ENCODE assay signal across 25 cellular contexts in the genomic region with DNA sequence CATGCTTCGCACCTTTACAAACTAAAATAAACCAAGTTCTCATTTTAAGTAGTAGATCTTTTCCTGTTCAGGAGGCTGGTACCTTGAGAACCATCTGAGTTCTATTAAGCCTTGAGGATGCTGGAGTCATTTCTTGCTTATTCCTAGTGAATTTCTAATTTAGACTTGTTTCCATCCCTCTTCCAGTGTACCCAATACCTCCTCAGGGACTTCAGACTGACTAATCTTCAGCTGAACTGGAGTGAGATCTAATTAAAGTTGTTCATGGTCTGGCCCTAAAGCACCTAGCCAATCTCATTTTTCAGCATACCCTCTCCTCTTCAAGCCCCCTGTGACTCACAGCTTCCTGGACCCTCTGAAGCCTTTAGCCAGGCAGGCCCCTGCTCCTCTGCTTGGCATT.
"Had no signal": no experiment of that assay in that cellular context is flagged by ENCODE, and none has a peak within 500 bp of the region (broad histone marks: within the 10 kb centered on the region; RNA-seq: fewer than 3 reads in every experiment).

No MANE protein-coding gene starts in this region.

- DNase-seq: cerebellar nuclear complex; cortex of kidney; effector memory CD8-positive, alpha-beta T cell; erythroblast; esophagus squamous epithelium; foreskin melanocyte; glutamatergic neuron; heart right ventricle; hippocampal formation; left cardiac atrium; left lung; mesendoderm; right lobe of liver; stimulated activated CD4-positive, alpha-beta T cell treated with anti-CD3 and anti-CD28 coated beads, Interleukin-2, amount 100 ng/mL, for 24 hours; stimulated activated CD4-positive, alpha-beta T cell treated with anti-CD3 and anti-CD28 coated beads, Interleukin-4, amount 100 ng/mL, for 24 hours; transverse colon; upper lobe of right lung; uterus had no signal

- H3K9ac ChIP-seq: neural progenitor cell, parathyroid adenoma had no signal

- H3K4me2 ChIP-seq: neural progenitor cell had no signal

- H3K4me3 ChIP-seq: esophagus squamous epithelium, heart right ventricle, left lung, neural progenitor cell, right lobe of liver, suprapubic skin, transverse colon, upper lobe of right lung, uterus had no signal

- H3K27ac Mint-ChIP-seq: effector memory CD8-positive, alpha-beta T cell; natural killer cell treated with Interleukin-12 subunit alpha and Interleukin-12 subunit beta and Interleukin-15 and Interleukin-18, amount 100 ng/mL, for 72 hours; neural progenitor cell; progenitor cell of endocrine pancreas; stimulated activated memory B cell treated with anti-CD40 and anti-IgM and Interleukin-4, amounts not matched to agents 10 μg/mL and 1 μg/mL and 100 μg/mL, for 72 hours; stimulated activated naive CD8-positive, alpha-beta T cell treated with anti-CD3 and anti-CD28 coated beads, Interleukin-15, Interleukin-2, amounts not matched to agents 100 ng/mL and 50 ng/mL, for 24 hours had no signal

- H3K9me3 ChIP-seq: esophagus squamous epithelium, heart right ventricle, left lung, right lobe of liver, suprapubic skin, transverse colon, upper lobe of right lung, uterus had no signal

- H3K27me3 ChIP-seq: esophagus squamous epithelium, heart right ventricle, left lung, neural progenitor cell, right lobe of liver, suprapubic skin, transverse colon, upper lobe of right lung, uterus had no signal

- H3K9me3 Mint-ChIP-seq: neural progenitor cell; stimulated activated memory B cell treated with anti-CD40 and anti-IgM and Interleukin-4, amounts not matched to agents 10 μg/mL and 1 μg/mL and 100 μg/mL, for 72 hours; stimulated activated naive CD8-positive, alpha-beta T cell treated with anti-CD3 and anti-CD28 coated beads, Interleukin-15, Interleukin-2, amounts not matched to agents 100 ng/mL and 50 ng/mL, for 24 hours had no signal

- H3K36me3 ChIP-seq: esophagus squamous epithelium, heart right ventricle, left lung, neural progenitor cell, right lobe of liver, suprapubic skin, transverse colon, upper lobe of right lung, uterus had no signal

- H2AFZ ChIP-seq: neural progenitor cell, parathyroid adenoma had no signal

- H3K27ac ChIP-seq: esophagus squamous epithelium, heart right ventricle, left lung, neural progenitor cell, parathyroid adenoma, right lobe of liver, suprapubic skin, transverse colon, upper lobe of right lung, uterus had no signal

- H3K36me3 Mint-ChIP-seq: natural killer cell treated with Interleukin-12 subunit alpha and Interleukin-12 subunit beta and Interleukin-15 and Interleukin-18, amount 100 ng/mL, for 72 hours; neural progenitor cell; stimulated activated memory B cell treated with anti-CD40 and anti-IgM and Interleukin-4, amounts not matched to agents 10 μg/mL and 1 μg/mL and 100 μg/mL, for 72 hours had no signal

- H3K27me3 Mint-ChIP-seq: effector memory CD8-positive, alpha-beta T cell; stimulated activated naive CD8-positive, alpha-beta T cell treated with anti-CD3 and anti-CD28 coated beads, Interleukin-15, Interleukin-2, amounts not matched to agents 100 ng/mL and 50 ng/mL, for 24 hours had no signal

- H3K4me3 Mint-ChIP-seq: effector memory CD8-positive, alpha-beta T cell; natural killer cell treated with Interleukin-12 subunit alpha and Interleukin-12 subunit beta and Interleukin-15 and Interleukin-18, amount 100 ng/mL, for 72 hours; neural progenitor cell; stimulated activated memory B cell treated with anti-CD40 and anti-IgM and Interleukin-4, amounts not matched to agents 10 μg/mL and 1 μg/mL and 100 μg/mL, for 72 hours; stimulated activated naive CD8-positive, alpha-beta T cell treated with anti-CD3 and anti-CD28 coated beads, Interleukin-15, Interleukin-2, amounts not matched to agents 100 ng/mL and 50 ng/mL, for 24 hours had no signal

- H3K4me1 Mint-ChIP-seq: neural progenitor cell had no signal

- H3K4me1 ChIP-seq: esophagus squamous epithelium, heart right ventricle, left lung, neural progenitor cell, parathyroid adenoma, right lobe of liver, suprapubic skin, transverse colon, upper lobe of right lung, uterus had no signal

- ATAC-seq: effector memory CD8-positive, alpha-beta T cell; heart right ventricle; left cardiac atrium; left lung; natural killer cell treated with Interleukin-12 subunit alpha and Interleukin-12 subunit beta and Interleukin-15 and Interleukin-18, amount 100 ng/mL, for 72 hours; right lobe of liver; stimulated activated memory B cell treated with anti-CD40 and anti-IgM and Interleukin-4, amounts not matched to agents 10 μg/mL and 1 μg/mL and 100 μg/mL, for 72 hours; upper lobe of right lung had no signal

- H3K79me2 ChIP-seq: parathyroid adenoma had no signal
